Comparison of ENCODE assay signal across 8 cellular contexts in the genomic region with DNA sequence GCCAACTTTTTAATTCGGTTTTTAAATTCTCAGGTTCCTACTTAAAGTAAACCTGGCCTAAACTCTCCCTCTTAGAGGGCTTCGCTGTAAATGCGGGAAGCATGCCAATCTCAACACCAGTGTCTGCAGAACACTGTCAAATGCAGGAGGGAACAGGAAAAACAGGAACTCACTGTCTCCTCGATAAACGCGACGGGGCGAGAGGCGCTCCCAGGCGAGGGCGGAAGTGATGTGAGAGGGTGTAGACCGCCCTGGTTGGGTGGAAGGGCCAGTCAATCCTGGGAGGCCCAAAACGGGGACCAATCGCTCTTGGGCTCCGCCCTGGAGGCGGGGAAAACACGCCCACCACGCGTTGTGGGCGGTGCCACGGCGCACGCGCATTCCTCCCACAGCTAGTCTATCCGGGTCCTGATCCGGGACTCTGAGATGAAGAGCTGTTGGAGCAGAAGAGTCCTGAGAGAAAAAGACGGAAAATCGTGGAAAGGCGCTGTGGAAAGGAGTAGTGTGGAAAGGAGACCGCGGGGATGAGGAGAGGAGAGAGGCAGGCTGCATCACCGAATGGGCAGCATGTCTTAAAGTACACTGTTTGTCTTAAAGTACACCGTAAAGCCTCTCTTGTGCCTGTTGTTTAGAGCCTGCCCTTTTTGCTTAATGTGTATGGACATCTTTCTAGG. TPM values are rescaled to one million over a fixed set of nuclear protein-coding genes. Genes with fewer than 3 reads are reported as not detected.
DNase-seq lines count a peak whose midpoint lies in the region; ATAC-seq and TF ChIP-seq lines count a peak whose summit lies in the region.

No MANE protein-coding gene starts in this region.

- H3K9me3 Mint-ChIP-seq in CD4-positive, alpha-beta T cell = no peaks in the 10 kb centered on the region
- H3K9me3 Mint-ChIP-seq in activated CD4-positive, alpha-beta memory T cell treated with anti-CD3 and anti-CD28 coated beads for 36 hours = no peaks in the 10 kb centered on the region

- H3K27ac ChIP-seq in CD4-positive, alpha-beta T cell (ENCODE audit: low read depth, low read length) = peak overlapping the region; percentile 66
- H3K27ac ChIP-seq in dorsolateral prefrontal cortex (peak overlapping the region; percentile 35 to 96 (median 88)), liver (ENCODE audit: low read depth in 1 of 2, low read length in 2 of 2) (peak overlapping the region; percentile 55 to 84)

- H3K36me3 Mint-ChIP-seq in CD4-positive, alpha-beta T cell (ENCODE audit: low read depth) = no peaks in the 10 kb centered on the region
- H3K36me3 Mint-ChIP-seq in activated CD4-positive, alpha-beta memory T cell treated with anti-CD3 and anti-CD28 coated beads for 36 hours = no peaks in the 10 kb centered on the region

- peak; percentile 42 to 50 for TF ChIP-seq RAD21 in liver (IDR thresholded peaks at IDR 0.05)

- peak overlapping the region; percentile 57 to 99 for H3K9ac ChIP-seq in liver (ENCODE audit: low read depth in 1 of 2, low read length in 2 of 2)

- H3K4me3 ChIP-seq in dorsolateral prefrontal cortex (peak overlapping the region; percentile 59 to 96 (median 79)), liver (ENCODE audit: low read depth in 1 of 3, low read length in 3 of 3) (peak overlapping the region; percentile 59 to 94 (median 82))

- CTCF ChIA-PET in CD4-positive, alpha-beta T cell (lab: Charles Lee) = interaction anchor here (1.0 to 2.2 kb wide), 3 partner anchors 74 to 161 kb away, joined by 3 to 10 read pairs (median 8); no protein-coding TSS in a partner anchor
- CTCF ChIA-PET in activated CD4-positive, alpha-beta memory T cell treated with anti-CD3 and anti-CD28 coated beads for 36 hours (lab: Charles Lee) = interaction anchor here (0.7 to 1.8 kb wide), 7 partner anchors 16 to 161 kb away, joined by 3 to 6 read pairs (median 3); a partner anchor contains a TSS

- intact Hi-C loops in CD4-positive, alpha-beta T cell (cut with DNase I, micrococcal nuclease) = loop anchor here (1.0 to 2.0 kb wide), 6 partner anchors 79 to 153 kb away; a partner anchor contains a TSS
- intact Hi-C loops in activated CD4-positive, alpha-beta memory T cell treated with anti-CD3 and anti-CD28 coated beads for 36 hours (cut with micrococcal nuclease) = loop anchor here (1.0 to 2.0 kb wide), 5 partner anchors 74 to 178 kb away; a partner anchor contains a TSS
- intact Hi-C loops in dorsolateral prefrontal cortex (cut with DNase I) = loop anchor here (2.0 kb wide), 2 partner anchors 116 to 124 kb away; a partner anchor contains a TSS

- H3K27me3 ChIP-seq in CD4-positive, alpha-beta T cell (ENCODE audit: control insufficient read depth, insufficient read depth, low read length) = no peaks in the 10 kb centered on the region
- no peaks in the 10 kb centered on the region for H3K27me3 ChIP-seq in dorsolateral prefrontal cortex
- no peaks in the 10 kb centered on the region for H3K27me3 ChIP-seq in liver (ENCODE audit: control insufficient read depth in 4 of 4, insufficient read depth in 4 of 4, low read length in 3 of 4)

- H3K27ac Mint-ChIP-seq in CD4-positive, alpha-beta T cell = peak overlapping the region; percentile 86
- H3K27ac Mint-ChIP-seq in activated CD4-positive, alpha-beta memory T cell treated with anti-CD3 and anti-CD28 coated beads for 36 hours = peak overlapping the region; percentile 57

- peak; percentile 99 for ATAC-seq in CD4-positive, alpha-beta T cell (ENCODE audit: poor library complexity)
- ATAC-seq in GM19452 (IDR thresholded peaks at IDR 0.05; ENCODE audit: unreplicated experiment) (peak; percentile 99), HG03575 (IDR thresholded peaks at IDR 0.05; ENCODE audit: extremely low read depth, insufficient number of reproducible peaks, low FRiP score, unreplicated experiment) (peak; percentile 94)

- H3K27me3 Mint-ChIP-seq in CD4-positive, alpha-beta T cell = peaks cover under 1% of the 10 kb centered on the region
- H3K27me3 Mint-ChIP-seq in activated CD4-positive, alpha-beta memory T cell treated with anti-CD3 and anti-CD28 coated beads for 36 hours = no peaks in the 10 kb centered on the region

- DNase-seq in CD4-positive, alpha-beta T cell = peak; percentile 94 to 99 (median 96)
- DNase-seq in NCI-H82 (lab: John Stamatoyannopoulos, UW) = peak; percentile 99
- peak; percentile 98 for DNase-seq in activated CD4-positive, alpha-beta memory T cell treated with anti-CD3 and anti-CD28 coated beads for 36 hours
- peak; percentile 96 to 99 (median 98) for DNase-seq in dorsolateral prefrontal cortex
- peak; percentile 95 for DNase-seq in stimulated activated CD4-positive, alpha-beta T cell treated with anti-CD3 and anti-CD28 coated beads, Interleukin-4, amount 100 ng/mL, for 1 hour

- peaks cover 19% of the 10 kb centered on the region for H3K4me1 Mint-ChIP-seq in CD4-positive, alpha-beta T cell (ENCODE audit: low read depth)
- H3K4me1 Mint-ChIP-seq in activated CD4-positive, alpha-beta memory T cell treated with anti-CD3 and anti-CD28 coated beads for 36 hours (ENCODE audit: low read depth) = peaks cover 10% of the 10 kb centered on the region

- H3K36me3 ChIP-seq in liver (ENCODE audit: control insufficient read depth in 4 of 4, insufficient read depth in 3 of 4, low read depth in 1 of 4, low read length in 3 of 4) = no peaks in the 10 kb centered on the region

- peak overlapping the region; percentile 89 for H3K4me3 Mint-ChIP-seq in CD4-positive, alpha-beta T cell
- peak overlapping the region; percentile 85 for H3K4me3 Mint-ChIP-seq in activated CD4-positive, alpha-beta memory T cell treated with anti-CD3 and anti-CD28 coated beads for 36 hours

- POLR2A ChIA-PET in CD4-positive, alpha-beta T cell (lab: Charles Lee) = interaction anchor here (0.6 to 1.3 kb wide), 3 partner anchors 28 to 308 kb away, joined by 3 to 5 read pairs (median 4); a partner anchor contains a TSS
- POLR2A ChIA-PET in activated CD4-positive, alpha-beta memory T cell treated with anti-CD3 and anti-CD28 coated beads for 36 hours (lab: Charles Lee) = interaction anchor here (1.4 kb wide), 1 partner anchor 78 kb away, joined by 7 read pairs; no protein-coding TSS in a partner anchor

- H3K4me1 ChIP-seq in liver (ENCODE audit: control insufficient read depth in 4 of 4, insufficient read depth in 4 of 4, low read length in 3 of 4) = peaks cover 0 to 17% (median 14%) of the 10 kb centered on the region in 4 donors

- no peak for TF ChIP-seq CTCF in CD4-positive, alpha-beta T cell (IDR thresholded peaks at IDR 0.05)
- TF ChIP-seq CTCF in dorsolateral prefrontal cortex (IDR thresholded peaks at IDR 0.05 in 54 of 56, conservative IDR thresholded peaks at IDR 0.05 in 2 of 56; ENCODE audit: low read depth in 1 of 56, partially characterized antibody in 56 of 56) (peak in 31 of 56 donors; percentile 4 to 57 (median 22)), liver (IDR thresholded peaks at IDR 0.05; ENCODE audit: low read depth, low read length, missing input control) (no peak)

- no peaks in the 10 kb centered on the region for H3K9me3 ChIP-seq in CD4-positive, alpha-beta T cell (ENCODE audit: control insufficient read depth, low read length)
- no peaks in the 10 kb centered on the region for H3K9me3 ChIP-seq in liver (ENCODE audit: control insufficient read depth in 4 of 4, low read length in 3 of 4)

- 2% methylated on average over 33 of the region's 33 CpGs for WGBS in liver

TF ChIP-seq in liver, 16 proteins besides CTCF, POLR2A, EP300 and RAD21 (continues in another document):
- TF ChIP-seq, protein P1, sequence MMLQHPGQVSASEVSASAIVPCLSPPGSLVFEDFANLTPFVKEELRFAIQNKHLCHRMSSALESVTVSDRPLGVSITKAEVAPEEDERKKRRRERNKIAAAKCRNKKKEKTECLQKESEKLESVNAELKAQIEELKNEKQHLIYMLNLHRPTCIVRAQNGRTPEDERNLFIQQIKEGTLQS (IDR thresholded peaks at IDR 0.05) = no peak
- TF ChIP-seq EGR1 (IDR thresholded peaks at IDR 0.05; ENCODE audit: low read depth in 2 of 2) = peak in 1 of 2 donors; percentile 53
- peak in 1 of 2 donors; percentile 44 for TF ChIP-seq RXRA (IDR thresholded peaks at IDR 0.05)
- TF ChIP-seq JUND (IDR thresholded peaks at IDR 0.05) = peak in 1 of 2 donors; percentile 23
- TF ChIP-seq, protein P2, sequence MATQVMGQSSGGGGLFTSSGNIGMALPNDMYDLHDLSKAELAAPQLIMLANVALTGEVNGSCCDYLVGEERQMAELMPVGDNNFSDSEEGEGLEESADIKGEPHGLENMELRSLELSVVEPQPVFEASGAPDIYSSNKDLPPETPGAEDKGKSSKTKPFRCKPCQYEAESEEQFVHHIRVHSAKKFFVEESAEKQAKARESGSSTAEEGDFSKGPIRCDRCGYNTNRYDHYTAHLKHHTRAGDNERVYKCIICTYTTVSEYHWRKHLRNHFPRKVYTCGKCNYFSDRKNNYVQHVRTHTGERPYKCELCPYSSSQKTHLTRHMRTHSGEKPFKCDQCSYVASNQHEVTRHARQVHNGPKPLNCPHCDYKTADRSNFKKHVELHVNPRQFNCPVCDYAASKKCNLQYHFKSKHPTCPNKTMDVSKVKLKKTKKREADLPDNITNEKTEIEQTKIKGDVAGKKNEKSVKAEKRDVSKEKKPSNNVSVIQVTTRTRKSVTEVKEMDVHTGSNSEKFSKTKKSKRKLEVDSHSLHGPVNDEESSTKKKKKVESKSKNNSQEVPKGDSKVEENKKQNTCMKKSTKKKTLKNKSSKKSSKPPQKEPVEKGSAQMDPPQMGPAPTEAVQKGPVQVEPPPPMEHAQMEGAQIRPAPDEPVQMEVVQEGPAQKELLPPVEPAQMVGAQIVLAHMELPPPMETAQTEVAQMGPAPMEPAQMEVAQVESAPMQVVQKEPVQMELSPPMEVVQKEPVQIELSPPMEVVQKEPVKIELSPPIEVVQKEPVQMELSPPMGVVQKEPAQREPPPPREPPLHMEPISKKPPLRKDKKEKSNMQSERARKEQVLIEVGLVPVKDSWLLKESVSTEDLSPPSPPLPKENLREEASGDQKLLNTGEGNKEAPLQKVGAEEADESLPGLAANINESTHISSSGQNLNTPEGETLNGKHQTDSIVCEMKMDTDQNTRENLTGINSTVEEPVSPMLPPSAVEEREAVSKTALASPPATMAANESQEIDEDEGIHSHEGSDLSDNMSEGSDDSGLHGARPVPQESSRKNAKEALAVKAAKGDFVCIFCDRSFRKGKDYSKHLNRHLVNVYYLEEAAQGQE (IDR thresholded peaks at IDR 0.05) = peak; percentile 92
- TF ChIP-seq TAF1 (conservative IDR thresholded peaks at IDR 0.05) = peak; percentile 98
- TF ChIP-seq HNF4A (conservative IDR thresholded peaks at IDR 0.05) = peak in 1 of 2 donors; percentile 12
- TF ChIP-seq FOXA1 (IDR thresholded peaks at IDR 0.05) = no peak
- TF ChIP-seq GABPA (IDR thresholded peaks at IDR 0.05 in 1 of 2, conservative IDR thresholded peaks at IDR 0.05 in 1 of 2) = peak; percentile 82 to 95
- no peak for TF ChIP-seq NR2F2 (IDR thresholded peaks at IDR 0.05)

RNA-seq across cellular contexts. Expression of a gene that starts 27.1 kb away (rescaled TPM):
- not detected for total RNA-seq in CD4-positive, alpha-beta T cell
- not detected for total RNA-seq in activated CD4-positive, alpha-beta memory T cell treated with anti-CD3 and anti-CD28 coated beads for 36 hours
- total RNA-seq in dorsolateral prefrontal cortex = under 1 TPM in 8 of 120 experiments, not detected in 112; 0.09 to 0.76 (median 0.20) TPM
- under 1 TPM; under 0.01 to 0.19 TPM for total RNA-seq in liver
- polyA plus RNA-seq in liver = under 1 TPM in 1 of 2 donors, not detected in 1; 0.02 TPM

Comparison
In these comparisons a context has a peak if more than half of its experiments do, and no peak if none do; other contexts are left out.
1. Peak in every context shown above with its lines: DNase-seq, ATAC-seq, H3K4me3 ChIP-seq and H3K27ac ChIP-seq.
2. CTCF ChIP-seq: peak in dorsolateral prefrontal cortex (31 of 56); none in CD4-positive, alpha-beta T cell (single experiment) and liver (single experiment).